In the genomic region with DNA sequence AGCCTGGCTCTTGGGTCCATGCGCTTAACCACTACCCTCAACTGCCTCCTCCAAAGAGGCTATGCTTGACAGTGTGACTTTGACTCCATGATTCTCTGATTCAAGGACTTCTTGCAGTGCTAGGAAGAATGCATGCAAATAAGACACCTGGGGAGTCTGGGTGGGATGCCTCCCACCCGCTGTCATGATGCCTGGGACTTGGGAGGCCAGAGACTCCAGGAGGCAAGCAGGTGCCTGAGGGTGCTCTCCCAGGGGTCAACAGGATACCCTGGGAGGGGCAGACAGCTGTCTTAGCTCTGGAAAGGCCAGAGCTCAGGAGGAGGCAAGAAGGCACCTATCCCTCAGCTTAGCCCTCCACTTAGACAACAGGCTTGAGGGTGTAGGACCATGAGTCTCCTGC, we compare ENCODE assay signal across 19 cellular contexts. TPM values are rescaled to one million over a fixed set of nuclear protein-coding genes. Genes with fewer than 3 reads are reported as not detected.
DNase-seq lines count a peak whose midpoint lies in the region; ATAC-seq, FAIRE-seq and TF ChIP-seq lines count a peak whose summit lies in the region.
"Had no signal": no experiment of that assay in that cellular context is flagged by ENCODE, and none has a peak within 500 bp of the region (broad histone marks: within the 10 kb centered on the region; RNA-seq: fewer than 3 reads in every experiment).

No MANE protein-coding gene starts in this region.

- no peak overlapping the region for H4K8ac ChIP-seq in H1 (ENCODE audit: extremely low read depth, insufficient read depth, low read length)

- H3K4ac ChIP-seq in H1 (replicated peaks; ENCODE audit: insufficient read length, low read depth, low read length) = no peak overlapping the region

- no peak overlapping the region for H3K27ac Mint-ChIP-seq in activated T-cell treated with anti-CD3 and anti-CD28 coated beads, Interleukin-2, amount 50 U/mL, for 24 hours
- H3K27ac Mint-ChIP-seq: CD4-positive, alpha-beta memory T cell; GM23338 had no signal

- no peak overlapping the region for H4K91ac ChIP-seq in H1 (replicated peaks; ENCODE audit: insufficient read length, low read length)

- 68% methylated on average over 2 of the region's 2 CpGs; no CpG with 5 or more reads in 1 of the 2 experiments for WGBS in H1 (ENCODE audit: extremely low coverage in 1 of 2, insufficient coverage in 1 of 2, insufficient read length in 1 of 2, insufficient replicate concordance in 2 of 2, low coverage in 1 of 2, low lambda C conversion rate in 2 of 2, missing lambda C conversion rate in 1 of 2), 2 experiments

- TF ChIP-seq EP300 in H1 (IDR thresholded peaks at IDR 0.05; ENCODE audit: borderline replicate concordance in 1 of 2, low read depth in 2 of 2, low read length in 2 of 2) = no peak

- peaks cover 95% of the 10 kb centered on the region for H3K27me3 Mint-ChIP-seq in activated T-cell treated with anti-CD3 and anti-CD28 coated beads, Interleukin-2, amount 50 U/mL, for 24 hours

- no peak for TF ChIP-seq POLR2A in H1 (IDR thresholded peaks at IDR 0.05; ENCODE audit: control extremely low read depth in 1 of 2, low read depth in 2 of 2, low read length in 2 of 2)

- H3K36me3 Mint-ChIP-seq in activated T-cell treated with anti-CD3 and anti-CD28 coated beads, Interleukin-2, amount 50 U/mL, for 24 hours (ENCODE audit: low read depth) = no peaks in the 10 kb centered on the region
- H3K36me3 Mint-ChIP-seq: CD4-positive, alpha-beta memory T cell had no signal

- H3K9me3 Mint-ChIP-seq in activated T-cell treated with anti-CD3 and anti-CD28 coated beads, Interleukin-2, amount 50 U/mL, for 24 hours = no peaks in the 10 kb centered on the region
- H3K9me3 Mint-ChIP-seq: CD4-positive, alpha-beta memory T cell; GM23338 had no signal

- no peak overlapping the region for H2BK12ac ChIP-seq in H1 (ENCODE audit: low read depth, low read length)

- TF ChIP-seq CTCF in H1 (IDR thresholded peaks at IDR 0.05; ENCODE audit: control extremely low read depth in 1 of 3, insufficient read depth in 1 of 3, low read depth in 1 of 3, low read length in 3 of 3) = no peak

- H3K9me3 ChIP-seq in H1 (ENCODE audit: insufficient read depth in 2 of 2, low read depth in 1 of 2, low read length in 1 of 2) = no peaks in the 10 kb centered on the region

- H3K9ac ChIP-seq in H1 (replicated peaks in 1 of 4; ENCODE audit: extremely low read depth in 1 of 4, low read depth in 3 of 4, low read length in 3 of 4) = no peak overlapping the region

- no peak overlapping the region for H3K4me2 ChIP-seq in H1 (ENCODE audit: insufficient read depth in 1 of 2, low read depth in 2 of 2, low read length in 2 of 2)
- H3K4me2 ChIP-seq: GM23338 had no signal

- H3K4me1 Mint-ChIP-seq in activated T-cell treated with anti-CD3 and anti-CD28 coated beads, Interleukin-2, amount 50 U/mL, for 24 hours (ENCODE audit: low read depth) = peaks cover 18% of the 10 kb centered on the region

- H4K20me1 ChIP-seq in H1 (replicated peaks in 1 of 2; ENCODE audit: control insufficient read depth in 1 of 2, insufficient read depth in 2 of 2, low read length in 2 of 2) = peaks cover 3 to 34% of the 10 kb centered on the region in 2 experiments

- TF ChIP-seq RAD21 in H1 (IDR thresholded peaks at IDR 0.05 in 1 of 2, conservative IDR thresholded peaks at IDR 0.05 in 1 of 2; ENCODE audit: low read depth in 2 of 2, low read length in 2 of 2) = no peak

- peaks cover 11 to 33% (median 26%) of the 10 kb centered on the region in 4 experiments for H3K4me1 ChIP-seq in H1 (replicated peaks in 1 of 4; ENCODE audit: control insufficient read depth in 3 of 4, insufficient read depth in 4 of 4, low read length in 3 of 4)
- H3K4me1 ChIP-seq: HAP-1 had no signal

- no peak overlapping the region for H2AK5ac ChIP-seq in H1 (ENCODE audit: low read depth, low read length)

- no peak overlapping the region for H2BK20ac ChIP-seq in H1 (ENCODE audit: low read length)

- H3K23me2 ChIP-seq in H1 (ENCODE audit: low read depth, low read length) = peaks cover 18% of the 10 kb centered on the region

- no peaks in the 10 kb centered on the region for H3K79me1 ChIP-seq in H1 (ENCODE audit: low read depth, low read length)

- no peak overlapping the region for H2AFZ ChIP-seq in H1 (ENCODE audit: low read length)
- H2AFZ ChIP-seq: GM23338 had no signal

- H3K36me3 ChIP-seq in H1 (ENCODE audit: control insufficient read depth in 2 of 4, insufficient read depth in 4 of 4, low read length in 3 of 4) = no peaks in the 10 kb centered on the region
- H3K36me3 ChIP-seq: HAP-1 had no signal

- FAIRE-seq in H1 (lab: Jason Lieb, UNC) = no peak
- FAIRE-seq: GM12891, GM18507, H54 had no signal

- H3K27me3 ChIP-seq in H1 (replicated peaks in 1 of 4; ENCODE audit: control insufficient read depth in 3 of 4, extremely low read depth in 1 of 4, insufficient read depth in 3 of 4, low read length in 3 of 4) = peaks cover 41 to 95% (median 91%) of the 10 kb centered on the region in 4 experiments

- ATAC-seq in HG03378 (IDR thresholded peaks at IDR 0.05; ENCODE audit: unreplicated experiment) = no peak
- ATAC-seq: GM23338 had no signal

- H4K5ac ChIP-seq in H1 (ENCODE audit: insufficient read length, low read depth, low read length) = no peak overlapping the region

- CTCF ChIA-PET in H1 (lab: Charles Lee; ENCODE audit: partially characterized antibody) = interaction anchor here (0.6 to 38.1 kb wide), 8 partner anchors 8 to 98 kb away, joined by 3 to 914 read pairs (median 12); a partner anchor contains a TSS

- no peak overlapping the region for H2BK15ac ChIP-seq in H1 (ENCODE audit: low read length)

- DNase-seq in caudate nucleus (lab: John Stamatoyannopoulos, UW) (no peak), H1 (ENCODE audit: low read depth in 1 of 2, low spot score in 2 of 2) (no peak), substantia nigra (lab: John Stamatoyannopoulos, UW) (no peak), pons (ENCODE audit: low spot score) (no peak)
- DNase-seq in activated T-cell treated with anti-CD3 and anti-CD28 coated beads, Interleukin-2, amount 50 U/mL, for 24 hours = no peak
- DNase-seq: C1 segment of cervical spinal cord, Calu3, COR-L47, DMS53, DMS79 treated with DMSO at 0.1 percent for 48 hours, GF-D8 had no signal

- H2BK5ac ChIP-seq in H1 (ENCODE audit: low read depth, low read length) = no peak overlapping the region

- H2BK120ac ChIP-seq in H1 (replicated peaks; ENCODE audit: low read depth, low read length) = no peak overlapping the region

- no peak overlapping the region for H3K23ac ChIP-seq in H1 (ENCODE audit: insufficient read length)

- H3K79me2 ChIP-seq in H1 (ENCODE audit: control insufficient read depth in 1 of 2, insufficient read depth in 2 of 2, low read length in 2 of 2) = no peaks in the 10 kb centered on the region

- peak overlapping the region; percentile 96 for H3K27ac ChIP-seq in caudate nucleus (ENCODE audit: low read depth, low read length)
- H3K27ac ChIP-seq in H1 (ENCODE audit: low read depth, low read length) = no peak overlapping the region
- H3K27ac ChIP-seq in substantia nigra (ENCODE audit: low read depth, low read length, poor library complexity, severe bottlenecking) = peak overlapping the region; percentile 100

- no peak overlapping the region for H3K18ac ChIP-seq in H1 (ENCODE audit: extremely low read depth, low read length)

- H3K4me3 ChIP-seq in H1 (ENCODE audit: extremely low read depth in 1 of 4, insufficient read depth in 2 of 4, low read depth in 3 of 4, low read length in 4 of 4) = no peak overlapping the region
- H3K4me3 ChIP-seq: GM23338, HAP-1 had no signal

- no peak overlapping the region for H3K14ac ChIP-seq in H1 (ENCODE audit: insufficient read length)

- no peak overlapping the region for H3K56ac ChIP-seq in H1 (replicated peaks; ENCODE audit: insufficient read length, low read depth, low read length)

- POLR2A ChIA-PET in H1 (lab: Charles Lee; ENCODE audit: partially characterized antibody) = interaction anchor here (0.6 to 0.7 kb wide), 2 partner anchors 129 to 213 kb away, joined by 3 to 4 read pairs; no protein-coding TSS in a partner anchor

- no peak overlapping the region for H3K4me3 Mint-ChIP-seq in activated T-cell treated with anti-CD3 and anti-CD28 coated beads, Interleukin-2, amount 50 U/mL, for 24 hours
- H3K4me3 Mint-ChIP-seq: CD4-positive, alpha-beta memory T cell; GM23338 had no signal

TF ChIP-seq in H1, 55 proteins besides CTCF, POLR2A, EP300 and RAD21:
- TF ChIP-seq POLR2AphosphoS5 (IDR thresholded peaks at IDR 0.05; ENCODE audit: low read depth, low read length) = no peak
- TF ChIP-seq SUZ12 (IDR thresholded peaks at IDR 0.05; ENCODE audit: low read length) = 0 out of 2 replicates have a peak, but pooled peaks have one; percentile 2
- TF ChIP-seq SIN3A (conservative IDR thresholded peaks at IDR 0.05 in 1 of 2, IDR thresholded peaks at IDR 0.05 in 1 of 2; ENCODE audit: low read depth in 1 of 2, low read length in 2 of 2) = no peak
- TF ChIP-seq CBX8 (IDR thresholded peaks at IDR 0.05; ENCODE audit: borderline replicate concordance, low read depth, low read length) = no peak
- TF ChIP-seq RXRA (IDR thresholded peaks at IDR 0.05; ENCODE audit: insufficient read depth, low read depth, low read length) = no peak
TF ChIP-seq in H1: peak in this region for 1.

RNA-seq across cellular contexts. Expression of a gene that starts 38.4 kb away (rescaled TPM):
- total RNA-seq in H1 (2021; fragmentation: NEBNext Ultra II Directional; extraction: Animal tissue kit (Norgen Biotek cat#: 25700)) = 3.8 and 4.1 TPM in 2 replicates
- polyA plus RNA-seq in H1 (2011; rRNA removed) = 2.8 and 4.2 TPM in 2 replicates
- polyA plus RNA-seq in H1 (2011; cell fraction: cytosol; rRNA removed) = 2.3 TPM
- polyA plus RNA-seq in H1 (2011; cell fraction: nucleus; rRNA removed) = 14.3 TPM
- polyA plus RNA-seq in H1 (2012, experiment 1 of 2) = 5.2 to 6.7 TPM (median 6.1 TPM) in 4 replicates
- polyA plus RNA-seq in H1 (2012, experiment 2 of 2) = 2.0 TPM
- polyA plus RNA-seq in H1 (2013, experiment 1 of 2) = 1.7 TPM
- polyA plus RNA-seq in H1 (2013, experiment 2 of 2) = 1.3 TPM
- polyA minus RNA-seq in H1 (2011; rRNA and poly(A)+ RNA removed) = 2.0 and 3.7 TPM in 2 replicates
- 5.5 TPM for polyA minus RNA-seq in H1 (2011; cell fraction: cytosol; rRNA and poly(A)+ RNA removed)
- polyA minus RNA-seq in H1 (2011; cell fraction: nucleus; rRNA and poly(A)+ RNA removed) = 9.6 TPM
- polyA plus RNA-seq: BJ; CD4-positive, alpha-beta memory T cell had no signal
